1 cellular context compared by ENCODE assay signal in the genomic region with DNA sequence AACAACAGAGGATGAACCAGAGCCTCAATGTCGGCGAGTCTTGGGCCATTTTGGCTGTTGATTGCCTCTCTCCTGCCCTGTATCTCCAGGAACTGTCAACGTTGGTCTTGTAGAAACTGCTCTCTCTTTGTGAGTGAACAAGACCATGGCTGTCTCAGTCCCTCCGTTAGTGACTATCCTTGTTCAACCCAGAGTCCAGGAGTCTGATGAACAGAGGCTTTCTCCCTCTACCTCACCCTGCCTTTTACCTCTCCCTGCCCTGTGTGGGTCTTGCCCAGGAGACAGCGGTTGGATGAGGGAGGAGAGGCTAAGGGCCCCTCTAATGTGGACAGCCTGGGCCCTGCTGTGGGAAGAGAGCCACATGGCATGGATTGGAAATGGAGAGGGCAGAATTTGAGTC.
TF ChIP-seq lines count a peak whose summit lies in the region.

No MANE protein-coding gene starts in this region.

TF ChIP-seq in GM12878, 131 proteins besides CTCF, POLR2A, EP300 and RAD21:
- TF ChIP-seq POLR2AphosphoS2 (IDR thresholded peaks at IDR 0.05; ENCODE audit: low read depth, low read length), result no peak
- no peak for TF ChIP-seq CEBPB (IDR thresholded peaks at IDR 0.05; ENCODE audit: borderline replicate concordance in 1 of 2, low read depth in 2 of 2, low read length in 2 of 2)
- no peak for TF ChIP-seq KAT2A (conservative IDR thresholded peaks at IDR 0.05; ENCODE audit: control insufficient read depth, low read depth, low read length)
- no peak for TF ChIP-seq NR2F1 (conservative IDR thresholded peaks at IDR 0.05)
- TF ChIP-seq, protein P1, sequence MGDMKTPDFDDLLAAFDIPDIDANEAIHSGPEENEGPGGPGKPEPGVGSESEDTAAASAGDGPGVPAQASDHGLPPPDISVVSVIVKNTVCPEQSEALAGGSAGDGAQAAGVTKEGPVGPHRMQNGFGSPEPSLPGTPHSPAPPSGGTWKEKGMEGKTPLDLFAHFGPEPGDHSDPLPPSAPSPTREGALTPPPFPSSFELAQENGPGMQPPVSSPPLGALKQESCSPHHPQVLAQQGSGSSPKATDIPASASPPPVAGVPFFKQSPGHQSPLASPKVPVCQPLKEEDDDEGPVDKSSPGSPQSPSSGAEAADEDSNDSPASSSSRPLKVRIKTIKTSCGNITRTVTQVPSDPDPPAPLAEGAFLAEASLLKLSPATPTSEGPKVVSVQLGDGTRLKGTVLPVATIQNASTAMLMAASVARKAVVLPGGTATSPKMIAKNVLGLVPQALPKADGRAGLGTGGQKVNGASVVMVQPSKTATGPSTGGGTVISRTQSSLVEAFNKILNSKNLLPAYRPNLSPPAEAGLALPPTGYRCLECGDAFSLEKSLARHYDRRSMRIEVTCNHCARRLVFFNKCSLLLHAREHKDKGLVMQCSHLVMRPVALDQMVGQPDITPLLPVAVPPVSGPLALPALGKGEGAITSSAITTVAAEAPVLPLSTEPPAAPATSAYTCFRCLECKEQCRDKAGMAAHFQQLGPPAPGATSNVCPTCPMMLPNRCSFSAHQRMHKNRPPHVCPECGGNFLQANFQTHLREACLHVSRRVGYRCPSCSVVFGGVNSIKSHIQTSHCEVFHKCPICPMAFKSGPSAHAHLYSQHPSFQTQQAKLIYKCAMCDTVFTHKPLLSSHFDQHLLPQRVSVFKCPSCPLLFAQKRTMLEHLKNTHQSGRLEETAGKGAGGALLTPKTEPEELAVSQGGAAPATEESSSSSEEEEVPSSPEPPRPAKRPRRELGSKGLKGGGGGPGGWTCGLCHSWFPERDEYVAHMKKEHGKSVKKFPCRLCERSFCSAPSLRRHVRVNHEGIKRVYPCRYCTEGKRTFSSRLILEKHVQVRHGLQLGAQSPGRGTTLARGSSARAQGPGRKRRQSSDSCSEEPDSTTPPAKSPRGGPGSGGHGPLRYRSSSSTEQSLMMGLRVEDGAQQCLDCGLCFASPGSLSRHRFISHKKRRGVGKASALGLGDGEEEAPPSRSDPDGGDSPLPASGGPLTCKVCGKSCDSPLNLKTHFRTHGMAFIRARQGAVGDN (IDR thresholded peaks at IDR 0.05), result no peak
- TF ChIP-seq MEF2A (IDR thresholded peaks at IDR 0.05; ENCODE audit: insufficient read depth, low read depth, low read length), result no peak
- TF ChIP-seq SP1 (IDR thresholded peaks at IDR 0.05; ENCODE audit: low read depth, low read length), result no peak
- TF ChIP-seq STAT1 (conservative IDR thresholded peaks at IDR 0.05), result no peak
- no peak for TF ChIP-seq HDAC2 (IDR thresholded peaks at IDR 0.05)
- TF ChIP-seq, protein P2, sequence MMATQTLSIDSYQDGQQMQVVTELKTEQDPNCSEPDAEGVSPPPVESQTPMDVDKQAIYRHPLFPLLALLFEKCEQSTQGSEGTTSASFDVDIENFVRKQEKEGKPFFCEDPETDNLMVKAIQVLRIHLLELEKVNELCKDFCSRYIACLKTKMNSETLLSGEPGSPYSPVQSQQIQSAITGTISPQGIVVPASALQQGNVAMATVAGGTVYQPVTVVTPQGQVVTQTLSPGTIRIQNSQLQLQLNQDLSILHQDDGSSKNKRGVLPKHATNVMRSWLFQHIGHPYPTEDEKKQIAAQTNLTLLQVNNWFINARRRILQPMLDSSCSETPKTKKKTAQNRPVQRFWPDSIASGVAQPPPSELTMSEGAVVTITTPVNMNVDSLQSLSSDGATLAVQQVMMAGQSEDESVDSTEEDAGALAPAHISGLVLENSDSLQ (IDR thresholded peaks at IDR 0.05), result no peak
